Comparison of ENCODE assay signal across 1 cellular context in the genomic region with DNA sequence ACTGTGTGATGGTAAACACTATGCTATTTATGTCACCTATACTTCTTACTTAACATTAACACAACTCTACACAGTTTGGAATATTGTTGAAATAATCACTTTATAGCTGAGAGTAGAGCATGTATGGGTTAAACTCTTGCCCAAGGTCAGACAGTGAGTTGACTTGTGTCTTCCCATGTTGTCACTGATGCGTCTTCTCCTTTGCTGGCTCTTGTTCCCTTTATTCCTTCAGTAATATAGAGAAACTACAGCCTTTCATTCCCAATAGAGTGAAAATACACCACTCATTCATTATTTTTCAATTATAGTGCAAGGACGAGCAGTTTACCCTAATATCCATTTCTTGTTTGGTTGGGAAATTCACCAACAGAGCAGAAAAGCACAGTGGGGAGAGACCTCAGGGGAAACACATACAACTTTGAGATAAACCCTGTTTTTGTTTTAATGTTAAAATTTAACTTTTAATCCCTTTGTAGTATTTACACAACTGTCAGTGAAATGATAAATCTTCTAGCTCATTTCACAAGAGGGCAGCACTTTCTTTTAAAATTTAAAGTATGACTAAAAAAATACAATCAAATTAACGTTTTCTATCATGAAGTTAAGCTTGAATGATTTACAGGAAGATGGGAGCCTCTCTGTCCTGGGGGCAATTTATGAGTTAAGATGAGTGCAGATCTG.
TF ChIP-seq lines count a peak whose summit lies in the region.

No MANE protein-coding gene starts in this region.

TF ChIP-seq in HepG2, 621 proteins besides CTCF, POLR2A, EP300 and RAD21 (continued from another document and continues in another):
- TF ChIP-seq PRDM4 (CRISPR knock-in tag; IDR thresholded peaks at IDR 0.05; ENCODE audit: borderline replicate concordance) (no peak), ZBTB26 (CRISPR knock-in tag; IDR thresholded peaks at IDR 0.05; ENCODE audit: borderline replicate concordance) (no peak), MXD3 (CRISPR knock-in tag; IDR thresholded peaks at IDR 0.05) (no peak), ZNF652 (CRISPR knock-in tag; IDR thresholded peaks at IDR 0.05; ENCODE audit: borderline replicate concordance, low read depth) (peak; percentile 96), HOXA5 (CRISPR knock-in tag; IDR thresholded peaks at IDR 0.05) (peak; percentile 100), ZBTB44 (CRISPR knock-in tag; IDR thresholded peaks at IDR 0.05) (no peak), KDM6A (CRISPR knock-in tag; IDR thresholded peaks at IDR 0.05; ENCODE audit: low read depth) (peak; percentile 66), IKZF1 (IDR thresholded peaks at IDR 0.05) (no peak), ZNF747 (CRISPR knock-in tag; IDR thresholded peaks at IDR 0.05; ENCODE audit: borderline replicate concordance) (no peak), PHF20 (CRISPR knock-in tag; IDR thresholded peaks at IDR 0.05) (no peak), RXRB (CRISPR knock-in tag; IDR thresholded peaks at IDR 0.05; ENCODE audit: borderline replicate concordance) (peak; percentile 57; the same call in 1 of the 2 replicates), IKZF4 (CRISPR knock-in tag; IDR thresholded peaks at IDR 0.05; ENCODE audit: borderline replicate concordance, low read depth, not compliant biosample characterization) (no peak), ZNF468 (CRISPR knock-in tag; IDR thresholded peaks at IDR 0.05) (no peak), PITX1 (CRISPR knock-in tag; IDR thresholded peaks at IDR 0.05) (peak; percentile 82; the same call in 1 of the 2 replicates), NR2F1 (CRISPR knock-in tag; IDR thresholded peaks at IDR 0.05) (0 out of 4 replicates have a peak, but pooled peaks of 1 of the 2 experiments have one; percentile 25), FOXA1 (IDR thresholded peaks at IDR 0.05) (no peak), FOXA1 (CRISPR knock-in tag; IDR thresholded peaks at IDR 0.05) (peak; percentile 75), POGZ (CRISPR knock-in tag; IDR thresholded peaks at IDR 0.05) (peak; percentile 80), DZIP1 (CRISPR knock-in tag; IDR thresholded peaks at IDR 0.05) (no peak), RBFOX2 (IDR thresholded peaks at IDR 0.05; ENCODE audit: low read depth, low read length) (peak; percentile 45), MXI1 (IDR thresholded peaks at IDR 0.05; ENCODE audit: borderline replicate concordance, low read depth, low read length) (no peak), TBX3 (IDR thresholded peaks at IDR 0.05; ENCODE audit: borderline replicate concordance) (no peak), ERF (CRISPR knock-in tag; IDR thresholded peaks at IDR 0.05) (no peak), CBFB (CRISPR knock-in tag; IDR thresholded peaks at IDR 0.05) (0 out of 2 replicates have a peak, but pooled peaks have one; percentile 41), ZNF275 (CRISPR knock-in tag; IDR thresholded peaks at IDR 0.05; ENCODE audit: borderline replicate concordance) (peak; percentile 57; the same call in 1 of the 2 replicates), HOXD1 (CRISPR knock-in tag; IDR thresholded peaks at IDR 0.05) (peak; percentile 100), ZNF180 (CRISPR knock-in tag; IDR thresholded peaks at IDR 0.05; ENCODE audit: borderline replicate concordance, low read depth) (no peak), IRX3 (CRISPR knock-in tag; IDR thresholded peaks at IDR 0.05; ENCODE audit: borderline replicate concordance, low read depth) (no peak), ZSCAN20 (CRISPR knock-in tag; IDR thresholded peaks at IDR 0.05; ENCODE audit: borderline replicate concordance) (0 out of 2 replicates have a peak, but pooled peaks have one; percentile 48), MZF1 (CRISPR knock-in tag; IDR thresholded peaks at IDR 0.05; ENCODE audit: borderline replicate concordance) (no peak), HIVEP1 (CRISPR knock-in tag; IDR thresholded peaks at IDR 0.05) (no peak), ZNF446 (CRISPR knock-in tag; IDR thresholded peaks at IDR 0.05) (no peak), ZNF510 (CRISPR knock-in tag; IDR thresholded peaks at IDR 0.05; ENCODE audit: low read depth) (no peak), PPARG (CRISPR knock-in tag; conservative IDR thresholded peaks at IDR 0.05) (peak; percentile 60; the same call in 1 of the 2 replicates), FOSL2 (CRISPR knock-in tag; IDR thresholded peaks at IDR 0.05) (no peak)
- TF ChIP-seq, protein P1, sequence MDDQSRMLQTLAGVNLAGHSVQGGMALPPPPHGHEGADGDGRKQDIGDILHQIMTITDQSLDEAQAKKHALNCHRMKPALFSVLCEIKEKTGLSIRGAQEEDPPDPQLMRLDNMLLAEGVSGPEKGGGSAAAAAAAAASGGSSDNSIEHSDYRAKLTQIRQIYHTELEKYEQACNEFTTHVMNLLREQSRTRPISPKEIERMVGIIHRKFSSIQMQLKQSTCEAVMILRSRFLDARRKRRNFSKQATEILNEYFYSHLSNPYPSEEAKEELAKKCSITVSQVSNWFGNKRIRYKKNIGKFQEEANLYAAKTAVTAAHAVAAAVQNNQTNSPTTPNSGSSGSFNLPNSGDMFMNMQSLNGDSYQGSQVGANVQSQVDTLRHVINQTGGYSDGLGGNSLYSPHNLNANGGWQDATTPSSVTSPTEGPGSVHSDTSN (CRISPR knock-in tag; IDR thresholded peaks at IDR 0.05; ENCODE audit: borderline replicate concordance), result peak; percentile 62; the same call in 1 of the 2 replicates
- TF ChIP-seq, protein P2, sequence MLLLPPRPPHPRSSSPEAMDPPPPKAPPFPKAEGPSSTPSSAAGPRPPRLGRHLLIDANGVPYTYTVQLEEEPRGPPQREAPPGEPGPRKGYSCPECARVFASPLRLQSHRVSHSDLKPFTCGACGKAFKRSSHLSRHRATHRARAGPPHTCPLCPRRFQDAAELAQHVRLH (CRISPR knock-in tag; IDR thresholded peaks at IDR 0.05; ENCODE audit: borderline replicate concordance, low read depth), result no peak
- TF ChIP-seq, protein P3, sequence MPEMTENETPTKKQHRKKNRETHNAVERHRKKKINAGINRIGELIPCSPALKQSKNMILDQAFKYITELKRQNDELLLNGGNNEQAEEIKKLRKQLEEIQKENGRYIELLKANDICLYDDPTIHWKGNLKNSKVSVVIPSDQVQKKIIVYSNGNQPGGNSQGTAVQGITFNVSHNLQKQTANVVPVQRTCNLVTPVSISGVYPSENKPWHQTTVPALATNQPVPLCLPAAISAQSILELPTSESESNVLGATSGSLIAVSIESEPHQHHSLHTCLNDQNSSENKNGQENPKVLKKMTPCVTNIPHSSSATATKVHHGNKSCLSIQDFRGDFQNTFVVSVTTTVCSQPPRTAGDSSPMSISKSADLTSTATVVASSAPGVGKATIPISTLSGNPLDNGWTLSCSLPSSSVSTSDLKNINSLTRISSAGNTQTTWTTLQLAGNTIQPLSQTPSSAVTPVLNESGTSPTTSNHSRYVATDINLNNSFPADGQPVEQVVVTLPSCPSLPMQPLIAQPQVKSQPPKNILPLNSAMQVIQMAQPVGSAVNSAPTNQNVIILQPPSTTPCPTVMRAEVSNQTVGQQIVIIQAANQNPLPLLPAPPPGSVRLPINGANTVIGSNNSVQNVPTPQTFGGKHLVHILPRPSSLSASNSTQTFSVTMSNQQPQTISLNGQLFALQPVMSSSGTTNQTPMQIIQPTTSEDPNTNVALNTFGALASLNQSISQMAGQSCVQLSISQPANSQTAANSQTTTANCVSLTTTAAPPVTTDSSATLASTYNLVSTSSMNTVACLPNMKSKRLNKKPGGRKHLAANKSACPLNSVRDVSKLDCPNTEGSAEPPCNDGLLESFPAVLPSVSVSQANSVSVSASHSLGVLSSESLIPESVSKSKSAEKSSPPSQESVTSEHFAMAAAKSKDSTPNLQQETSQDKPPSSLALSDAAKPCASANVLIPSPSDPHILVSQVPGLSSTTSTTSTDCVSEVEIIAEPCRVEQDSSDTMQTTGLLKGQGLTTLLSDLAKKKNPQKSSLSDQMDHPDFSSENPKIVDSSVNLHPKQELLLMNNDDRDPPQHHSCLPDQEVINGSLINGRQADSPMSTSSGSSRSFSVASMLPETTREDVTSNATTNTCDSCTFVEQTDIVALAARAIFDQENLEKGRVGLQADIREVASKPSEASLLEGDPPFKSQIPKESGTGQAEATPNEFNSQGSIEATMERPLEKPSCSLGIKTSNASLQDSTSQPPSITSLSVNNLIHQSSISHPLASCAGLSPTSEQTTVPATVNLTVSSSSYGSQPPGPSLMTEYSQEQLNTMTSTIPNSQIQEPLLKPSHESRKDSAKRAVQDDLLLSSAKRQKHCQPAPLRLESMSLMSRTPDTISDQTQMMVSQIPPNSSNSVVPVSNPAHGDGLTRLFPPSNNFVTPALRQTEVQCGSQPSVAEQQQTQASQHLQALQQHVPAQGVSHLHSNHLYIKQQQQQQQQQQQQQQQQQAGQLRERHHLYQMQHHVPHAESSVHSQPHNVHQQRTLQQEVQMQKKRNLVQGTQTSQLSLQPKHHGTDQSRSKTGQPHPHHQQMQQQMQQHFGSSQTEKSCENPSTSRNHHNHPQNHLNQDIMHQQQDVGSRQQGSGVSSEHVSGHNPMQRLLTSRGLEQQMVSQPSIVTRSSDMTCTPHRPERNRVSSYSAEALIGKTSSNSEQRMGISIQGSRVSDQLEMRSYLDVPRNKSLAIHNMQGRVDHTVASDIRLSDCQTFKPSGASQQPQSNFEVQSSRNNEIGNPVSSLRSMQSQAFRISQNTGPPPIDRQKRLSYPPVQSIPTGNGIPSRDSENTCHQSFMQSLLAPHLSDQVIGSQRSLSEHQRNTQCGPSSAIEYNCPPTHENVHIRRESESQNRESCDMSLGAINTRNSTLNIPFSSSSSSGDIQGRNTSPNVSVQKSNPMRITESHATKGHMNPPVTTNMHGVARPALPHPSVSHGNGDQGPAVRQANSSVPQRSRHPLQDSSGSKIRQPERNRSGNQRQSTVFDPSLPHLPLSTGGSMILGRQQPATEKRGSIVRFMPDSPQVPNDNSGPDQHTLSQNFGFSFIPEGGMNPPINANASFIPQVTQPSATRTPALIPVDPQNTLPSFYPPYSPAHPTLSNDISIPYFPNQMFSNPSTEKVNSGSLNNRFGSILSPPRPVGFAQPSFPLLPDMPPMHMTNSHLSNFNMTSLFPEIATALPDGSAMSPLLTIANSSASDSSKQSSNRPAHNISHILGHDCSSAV (CRISPR knock-in tag; IDR thresholded peaks at IDR 0.05; ENCODE audit: borderline replicate concordance), result no peak
